ENCODE assay signal across 8 cellular contexts in the genomic region with DNA sequence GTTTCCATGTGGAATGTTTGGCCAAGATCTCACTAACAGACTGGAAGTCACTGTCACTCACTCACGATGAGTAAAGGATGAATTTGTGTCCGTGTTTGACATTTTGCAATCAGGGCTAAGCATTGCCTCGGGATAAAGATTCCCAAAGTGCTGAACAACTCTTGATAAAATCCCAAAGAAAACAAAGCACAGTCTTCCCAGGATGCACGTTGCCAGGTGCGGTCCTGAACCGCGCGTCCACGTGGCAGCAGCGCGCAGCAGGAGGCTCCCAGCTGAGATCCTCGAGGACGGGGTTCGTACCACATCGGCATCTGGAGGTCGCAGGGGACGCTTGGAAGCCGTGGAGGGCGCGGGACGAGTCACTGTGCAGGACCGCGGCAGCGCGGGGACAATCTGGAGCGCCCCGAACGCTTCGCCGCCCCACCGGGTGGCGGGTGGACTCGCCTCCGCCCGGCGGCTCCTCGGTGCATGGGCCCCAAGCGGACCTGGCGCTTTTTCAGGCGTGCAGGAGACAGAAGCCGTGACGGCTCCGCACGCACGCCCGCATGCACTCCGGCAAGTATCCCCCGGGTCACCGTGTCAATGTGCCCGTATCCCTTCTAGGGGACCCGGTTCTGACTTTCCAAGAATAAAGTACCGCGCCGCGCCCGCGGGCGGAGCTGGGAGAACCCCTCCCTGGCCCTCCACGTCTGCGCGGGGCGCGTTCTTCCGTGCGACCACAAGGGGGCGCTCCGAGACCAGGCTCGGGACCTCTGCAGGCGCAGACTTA. TPM values are rescaled to one million over a fixed set of nuclear protein-coding genes. Genes with fewer than 3 reads are reported as not detected.
DNase-seq lines count a peak whose midpoint lies in the region; ATAC-seq and TF ChIP-seq lines count a peak whose summit lies in the region.

No MANE protein-coding gene starts in this region.

- H3K27me3 Mint-ChIP-seq in activated naive CD4-positive, alpha-beta T cell treated with anti-CD3 and anti-CD28 coated beads for 36 hours (ENCODE audit: low read depth), result peaks cover 18% of the 10 kb centered on the region

- peak overlapping the region; percentile 49 for H3K9ac ChIP-seq in HCT116 (ENCODE audit: low read length)

- ATAC-seq in HCT116, result peak; percentile 94
- ATAC-seq in heart right ventricle, result peak; percentile 82 to 94 (median 92)

- peak in 2 of 3 experiments; percentile 89 to 97; a peak in 4 of 6 replicates for TF ChIP-seq CTCF in HCT116 (IDR thresholded peaks at IDR 0.05 in 2 of 3, conservative IDR thresholded peaks at IDR 0.05 in 1 of 3; ENCODE audit: borderline replicate concordance in 1 of 3, insufficient read depth in 1 of 3, low read depth in 2 of 3, low read length in 2 of 3)
- peak; percentile 98 to 99 (median 99) for TF ChIP-seq CTCF in heart right ventricle (IDR thresholded peaks at IDR 0.05)

- intact Hi-C loops in HCT116 (cut with micrococcal nuclease), result loop anchor here (1.0 to 10.0 kb wide), 6 partner anchors 71 to 1181 kb away; a partner anchor contains a TSS
- intact Hi-C loops in activated naive CD4-positive, alpha-beta T cell treated with anti-CD3 and anti-CD28 coated beads for 36 hours (cut with micrococcal nuclease), result loop anchor here (1.0 to 5.0 kb wide), 8 partner anchors 63 to 929 kb away; a partner anchor contains a TSS
- intact Hi-C loops in heart right ventricle (cut with DNase I), result loop anchor here (1.0 to 10.0 kb wide), 11 partner anchors 69 to 291 kb away; no protein-coding TSS in a partner anchor

- peak overlapping the region; percentile 72 for H2AFZ ChIP-seq in HCT116 (ENCODE audit: low read depth, low read length, poor library complexity, severe bottlenecking)

- H3K27me3 ChIP-seq in HCT116 (ENCODE audit: insufficient read depth, low read length), result no peaks in the 10 kb centered on the region
- H3K27me3 ChIP-seq in heart right ventricle, result peaks cover 0 to 55% (median 32%) of the 10 kb centered on the region in 7 donors

- BruUV-seq in HCT116 (replicated peaks; lab: Mats Ljungman, UMichigan), result no TSS peak

- RAD21 ChIA-PET in HCT116 (lab: Charles Lee; ENCODE audit: low non-redundant PET in 1 of 2, low total read pairs in 2 of 2, uncharacterized antibody in 2 of 2, unreplicated experiment in 2 of 2), result interaction anchor here (0.7 to 1.6 kb wide), 4 partner anchors 10 to 261 kb away, joined by 3 to 4 read pairs (median 3); no protein-coding TSS in a partner anchor

- peak overlapping the region; percentile 42 to 49 for H3K4me3 ChIP-seq in HCT116 (replicated peaks in 1 of 2; ENCODE audit: low read depth in 1 of 2, low read length in 2 of 2)
- peak overlapping the region in 9 of 10 donors; percentile 23 to 61 (median 46) for H3K4me3 ChIP-seq in heart right ventricle

- DNase-seq in ELR (ENCODE audit: low read depth), result peak; percentile 87
- DNase-seq in HCT116 (ENCODE audit: low read depth, low spot score), result peak; percentile 76
- peak; percentile 66 for DNase-seq in NCI-H460 (ENCODE audit: extremely low read depth, low read depth)
- DNase-seq in activated naive CD4-positive, alpha-beta T cell treated with anti-CD3 and anti-CD28 coated beads for 36 hours, result peak; percentile 93
- peak; percentile 84 to 90 for DNase-seq in heart right ventricle
- peak; percentile 47 for DNase-seq in renal cortical epithelial cell (ENCODE audit: low read depth)
- DNase-seq in NCI-H345 (lab: John Stamatoyannopoulos, UW), result no peak
- no peak for DNase-seq in amygdala (lab: John Stamatoyannopoulos, UW)

- POLR2A ChIA-PET in HCT116 (lab: Charles Lee), result interaction anchor here (0.9 kb wide), 1 partner anchor 11 kb away, joined by 3 read pairs; no protein-coding TSS in a partner anchor

- H3K9me3 Mint-ChIP-seq in activated naive CD4-positive, alpha-beta T cell treated with anti-CD3 and anti-CD28 coated beads for 36 hours, result no peaks in the 10 kb centered on the region

- H3K4me1 ChIP-seq in HCT116 (ENCODE audit: control insufficient read depth in 1 of 2, insufficient read depth in 2 of 2, low read length in 2 of 2), result peaks cover 14 to 35% of the 10 kb centered on the region in 2 experiments; a peak in 3 of 4 replicates
- H3K4me1 ChIP-seq in heart right ventricle, result peaks cover 0 to 28% (median 12%) of the 10 kb centered on the region in 9 donors

- peaks cover 11% of the 10 kb centered on the region for H3K4me1 Mint-ChIP-seq in activated naive CD4-positive, alpha-beta T cell treated with anti-CD3 and anti-CD28 coated beads for 36 hours (ENCODE audit: low read depth)

- CTCF ChIA-PET in HCT116 (lab: Charles Lee), result interaction anchor here (0.6 to 2.5 kb wide), 14 partner anchors 9 to 920 kb away, joined by 3 to 24 read pairs (median 5); no protein-coding TSS in a partner anchor
- CTCF ChIA-PET in activated naive CD4-positive, alpha-beta T cell treated with anti-CD3 and anti-CD28 coated beads for 36 hours (lab: Charles Lee), result interaction anchor here (0.5 to 5.3 kb wide), 16 partner anchors 11 to 1145 kb away, joined by 3 to 75 read pairs (median 4); a partner anchor contains a TSS

- 2 to 3% methylated on average over 69 of the region's 69 CpGs for WGBS in heart right ventricle, 2 donors

- no peaks in the 10 kb centered on the region for H3K9me2 ChIP-seq in HCT116 (ENCODE audit: insufficient read depth)

- no peaks in the 10 kb centered on the region for H3K36me3 Mint-ChIP-seq in activated naive CD4-positive, alpha-beta T cell treated with anti-CD3 and anti-CD28 coated beads for 36 hours (ENCODE audit: low read depth)

- H3K27ac ChIP-seq in HCT116 (ENCODE audit: low read depth, low read length) (no peak overlapping the region; the same call in 1 of the 2 replicates), heart right ventricle (no peak overlapping the region)

- TF ChIP-seq POLR2A in HCT116 (IDR thresholded peaks at IDR 0.05; ENCODE audit: borderline replicate concordance, extremely low read depth, insufficient read depth, insufficient read length), result no peak

- H3K36me3 ChIP-seq in HCT116 (ENCODE audit: control insufficient read depth in 1 of 2, insufficient read depth in 2 of 2, low read length in 2 of 2) (no peaks in the 10 kb centered on the region), heart right ventricle (no peaks in the 10 kb centered on the region)

- H3K9me3 ChIP-seq in HCT116 (ENCODE audit: control insufficient read depth in 1 of 2, insufficient read depth in 1 of 2, low read depth in 1 of 2, low read length in 2 of 2), result no peaks in the 10 kb centered on the region
- H3K9me3 ChIP-seq in heart right ventricle, result no peaks in the 10 kb centered on the region

- H3K79me2 ChIP-seq in HCT116 (ENCODE audit: insufficient read depth, low read length), result no peaks in the 10 kb centered on the region

- H4K20me1 ChIP-seq in HCT116 (ENCODE audit: insufficient read depth), result no peaks in the 10 kb centered on the region

- H3K4me2 ChIP-seq in HCT116 (ENCODE audit: low read length), result peak overlapping the region; percentile 81

- peak overlapping the region; percentile 68 for H3K4me3 Mint-ChIP-seq in activated naive CD4-positive, alpha-beta T cell treated with anti-CD3 and anti-CD28 coated beads for 36 hours

- TF ChIP-seq RAD21 in HCT116 (IDR thresholded peaks at IDR 0.05; ENCODE audit: low read depth), result no peak

- no peak overlapping the region for H3K27ac Mint-ChIP-seq in activated naive CD4-positive, alpha-beta T cell treated with anti-CD3 and anti-CD28 coated beads for 36 hours

TF ChIP-seq in HCT116, 20 proteins besides CTCF, POLR2A, EP300 and RAD21 (continues in another document):
- no peak for TF ChIP-seq EZH2 (IDR thresholded peaks at IDR 0.05)
- TF ChIP-seq, protein P1, sequence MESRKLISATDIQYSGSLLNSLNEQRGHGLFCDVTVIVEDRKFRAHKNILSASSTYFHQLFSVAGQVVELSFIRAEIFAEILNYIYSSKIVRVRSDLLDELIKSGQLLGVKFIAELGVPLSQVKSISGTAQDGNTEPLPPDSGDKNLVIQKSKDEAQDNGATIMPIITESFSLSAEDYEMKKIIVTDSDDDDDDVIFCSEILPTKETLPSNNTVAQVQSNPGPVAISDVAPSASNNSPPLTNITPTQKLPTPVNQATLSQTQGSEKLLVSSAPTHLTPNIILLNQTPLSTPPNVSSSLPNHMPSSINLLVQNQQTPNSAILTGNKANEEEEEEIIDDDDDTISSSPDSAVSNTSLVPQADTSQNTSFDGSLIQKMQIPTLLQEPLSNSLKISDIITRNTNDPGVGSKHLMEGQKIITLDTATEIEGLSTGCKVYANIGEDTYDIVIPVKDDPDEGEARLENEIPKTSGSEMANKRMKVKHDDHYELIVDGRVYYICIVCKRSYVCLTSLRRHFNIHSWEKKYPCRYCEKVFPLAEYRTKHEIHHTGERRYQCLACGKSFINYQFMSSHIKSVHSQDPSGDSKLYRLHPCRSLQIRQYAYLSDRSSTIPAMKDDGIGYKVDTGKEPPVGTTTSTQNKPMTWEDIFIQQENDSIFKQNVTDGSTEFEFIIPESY (IDR thresholded peaks at IDR 0.05; ENCODE audit: extremely low read depth, insufficient replicate concordance, low read length), result no peak
- TF ChIP-seq CEBPB (IDR thresholded peaks at IDR 0.05; ENCODE audit: low read depth), result no peak
- no peak for TF ChIP-seq SRF (IDR thresholded peaks at IDR 0.05; ENCODE audit: low read depth)
- peak; percentile 76 for TF ChIP-seq TCF7L2 (IDR thresholded peaks at IDR 0.05; ENCODE audit: borderline replicate concordance, extremely low read depth, insufficient read depth, insufficient read length)
- no peak for TF ChIP-seq CBX3 (IDR thresholded peaks at IDR 0.05; ENCODE audit: low read depth)
- TF ChIP-seq, protein P2, sequence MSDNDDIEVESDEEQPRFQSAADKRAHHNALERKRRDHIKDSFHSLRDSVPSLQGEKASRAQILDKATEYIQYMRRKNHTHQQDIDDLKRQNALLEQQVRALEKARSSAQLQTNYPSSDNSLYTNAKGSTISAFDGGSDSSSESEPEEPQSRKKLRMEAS (IDR thresholded peaks at IDR 0.05), result no peak

RNA-seq across cellular contexts. Expression of a gene that starts 17.7 kb away (rescaled TPM):
- not detected for total RNA-seq in HCT116 (2021; ENCODE audit: unreplicated experiment)
- polyA plus RNA-seq in HCT116 (2012), result 0.03 TPM in 1 of 2 replicates, not detected in the other
- total RNA-seq in NCI-H460 (2014; rRNA removed; shearing (Covaris generic)), result not detected in 2 replicates
- not detected in 2 replicates for polyA plus RNA-seq in NCI-H460 (2014; cell fraction: nucleus; rRNA removed)
- total RNA-seq in activated naive CD4-positive, alpha-beta T cell treated with anti-CD3 and anti-CD28 coated beads for 36 hours, result not detected
- total RNA-seq in heart right ventricle, result 1 to 10 TPM in 9 of 10 donors, under 1 TPM in 1; 0.87 to 4.5 (median 1.6) TPM
- under 1 TPM; 0.12 to 0.51 TPM for polyA plus RNA-seq in heart right ventricle
- 0.05 TPM in 1 of 2 replicates, not detected in the other for total RNA-seq in renal cortical epithelial cell

RNA-seq across cellular contexts. Expression of a gene that starts 36.1 kb away (rescaled TPM):
- total RNA-seq in HCT116 (2021; ENCODE audit: unreplicated experiment), result not detected
- polyA plus RNA-seq in HCT116 (2012), result 0.02 and 0.03 TPM in 2 replicates
- total RNA-seq in NCI-H460 (2014; rRNA removed; shearing (Covaris generic)), result not detected in 2 replicates
- polyA plus RNA-seq in NCI-H460 (2014; cell fraction: nucleus; rRNA removed), result not detected in 2 replicates
- not detected for total RNA-seq in activated naive CD4-positive, alpha-beta T cell treated with anti-CD3 and anti-CD28 coated beads for 36 hours
- total RNA-seq in heart right ventricle, result under 1 TPM in 9 of 10 donors, not detected in 1; 0.05 to 0.81 (median 0.41) TPM
- under 1 TPM; 0.07 to 0.10 TPM for polyA plus RNA-seq in heart right ventricle
- not detected in 2 replicates for total RNA-seq in renal cortical epithelial cell

Comparison
In these comparisons a context has a peak if more than half of its experiments do, and no peak if none do; other contexts are left out.
1. DNase-seq: peak in ELR (single experiment), HCT116 (single experiment), NCI-H460 (single experiment), activated naive CD4-positive, alpha-beta T cell treated with anti-CD3 and anti-CD28 coated beads for 36 hours (single experiment), heart right ventricle (2 of 2) and renal cortical epithelial cell (single experiment); none in NCI-H345 (single experiment) and amygdala (0 of 56).